Comparison of ENCODE assay signal across 25 cellular contexts in genomic region chr7:121195010-121195409, GRCh38.
DNase-seq lines count a peak whose midpoint lies in the region; ATAC-seq, FAIRE-seq and TF ChIP-seq lines count a peak whose summit lies in the region.
"Had no signal": no experiment of that assay in that cellular context is flagged by ENCODE, and none has a peak within 500 bp of the region (broad histone marks: within the 10 kb centered on the region; RNA-seq: fewer than 3 reads in every experiment).

No MANE protein-coding gene starts in this region.

- H3F3A ChIP-seq in OCI-LY1 (ENCODE audit: insufficient read depth, low read length) = no peaks in the 10 kb centered on the region

- no peaks in the 10 kb centered on the region for H3K79me2 ChIP-seq in OCI-LY1 (ENCODE audit: insufficient read depth, low read length)
- peaks cover 75% of the 10 kb centered on the region for H3K79me2 ChIP-seq in K562 (ENCODE audit: control insufficient read depth, insufficient read depth, low read length)

- no peaks in the 10 kb centered on the region for H4K20me1 ChIP-seq in OCI-LY1 (ENCODE audit: insufficient read depth, low read length)
- H4K20me1 ChIP-seq in K562 (replicated peaks; ENCODE audit: control insufficient read depth, insufficient read depth, low read length) = no peaks in the 10 kb centered on the region

- no peak for ATAC-seq in K562
- ATAC-seq: A549; CD8-positive, alpha-beta T cell had no signal

- H3K36me3 ChIP-seq in OCI-LY1 (ENCODE audit: insufficient read depth, low read length) = no peaks in the 10 kb centered on the region; the same call in 1 of the 2 replicates
- peaks cover 79% of the 10 kb centered on the region for H3K36me3 ChIP-seq in K562 (ENCODE audit: control insufficient read depth, insufficient read depth, low read length)
- H3K36me3 ChIP-seq in small intestine (ENCODE audit: control insufficient read depth in 2 of 2, insufficient read depth in 2 of 2, low read length in 2 of 2) = no peaks in the 10 kb centered on the region
- no peaks in the 10 kb centered on the region for H3K36me3 ChIP-seq in CD8-positive, alpha-beta memory T cell (ENCODE audit: insufficient read depth, low read length)
- H3K36me3 ChIP-seq: BE2C, HAP-1 had no signal

- H3K4me3 ChIP-seq in OCI-LY1 (ENCODE audit: low read depth, low read length, poor library complexity, severe bottlenecking) (no peak overlapping the region), K562 (no peak overlapping the region), small intestine (ENCODE audit: low read depth in 1 of 2, low read length in 2 of 2) (no peak overlapping the region)
- no peak overlapping the region for H3K4me3 ChIP-seq in CD8-positive, alpha-beta memory T cell (ENCODE audit: low read length)
- H3K4me3 ChIP-seq: A549, HAP-1 had no signal

- H3K4me1 Mint-ChIP-seq in CD8-positive, alpha-beta memory T cell = peaks cover 0 to 2% (median 0%) of the 10 kb centered on the region in 3 donors
- H3K4me1 Mint-ChIP-seq: CD4-positive, CD25-positive, alpha-beta regulatory T cell had no signal

- H3K9me2 ChIP-seq in OCI-LY1 (ENCODE audit: low read depth, low read length) = no peaks in the 10 kb centered on the region

- intact Hi-C loops in K562 (cut with micrococcal nuclease) = no loop called here

- peaks cover 36% of the 10 kb centered on the region for H3K4me1 ChIP-seq in OCI-LY1 (ENCODE audit: insufficient read depth, low read length, severe bottlenecking)
- no peaks in the 10 kb centered on the region for H3K4me1 ChIP-seq in K562 (replicated peaks in 1 of 2; ENCODE audit: control insufficient read depth in 2 of 2, insufficient read depth in 2 of 2, low read length in 2 of 2)
- H3K4me1 ChIP-seq in small intestine (ENCODE audit: control insufficient read depth in 2 of 2, insufficient read depth in 1 of 2, low read depth in 1 of 2, low read length in 1 of 2) = no peaks in the 10 kb centered on the region
- H3K4me1 ChIP-seq in CD8-positive, alpha-beta memory T cell (ENCODE audit: insufficient read depth, low read length) = no peaks in the 10 kb centered on the region
- H3K4me1 ChIP-seq: A549, BE2C, HAP-1 had no signal

- no peak for TF ChIP-seq EP300 in K562 (IDR thresholded peaks at IDR 0.05; ENCODE audit: low read length)

- H3K9me3 ChIP-seq in OCI-LY1 (ENCODE audit: low read length) (no peaks in the 10 kb centered on the region), K562 (replicated peaks; ENCODE audit: control insufficient read depth, insufficient read depth, low read depth, low read length) (no peaks in the 10 kb centered on the region), small intestine (ENCODE audit: control insufficient read depth, low read depth) (no peaks in the 10 kb centered on the region)
- no peaks in the 10 kb centered on the region for H3K9me3 ChIP-seq in CD8-positive, alpha-beta memory T cell (ENCODE audit: low read length)
- H3K9me3 ChIP-seq: A549, BE2C, HAP-1 had no signal

- in situ Hi-C loops in K562 (cut with MboI) = no loop called here

- POLR2A ChIA-PET in K562 (lab: Yijun Ruan, JAX) = interaction anchor here (0.7 to 1.2 kb wide), 3 partner anchors 13 to 18 kb away, joined by 3 read pairs; no protein-coding TSS in a partner anchor
- POLR2A ChIA-PET in CD8-positive, alpha-beta memory T cell (lab: Charles Lee) = no interaction called here

- H3K9me1 ChIP-seq in K562 (ENCODE audit: control insufficient read depth, insufficient read depth, low read length) = no peaks in the 10 kb centered on the region

- H3K4me2 ChIP-seq in OCI-LY1 (ENCODE audit: low read length) (no peak overlapping the region), K562 (ENCODE audit: insufficient read depth, low read length) (no peak overlapping the region)
- H3K4me2 ChIP-seq: A549 had no signal

- no peak for TF ChIP-seq RAD21 in K562 (CRISPR knock-in tag; conservative IDR thresholded peaks at IDR 0.05 in 1 of 2, IDR thresholded peaks at IDR 0.05 in 1 of 2)

- peak; percentile 48 for FAIRE-seq in A204.1 (lab: Jason Lieb, UNC)
- no peak for FAIRE-seq in K562 (lab: Jason Lieb, UNC)
- FAIRE-seq in small intestine (lab: Jason Lieb, UNC) = peak; percentile 23
- FAIRE-seq: A549, D721Med, GM12891, GM18507, H54 had no signal

- H3K9ac ChIP-seq in OCI-LY1 (ENCODE audit: low read length) (no peak overlapping the region), K562 (ENCODE audit: insufficient read depth in 1 of 2, low read depth in 2 of 2, low read length in 2 of 2) (no peak overlapping the region)

- no peak for TF ChIP-seq POLR2A in K562 (conservative IDR thresholded peaks at IDR 0.05)

- no peaks in the 10 kb centered on the region for H3K27me3 ChIP-seq in OCI-LY1 (ENCODE audit: insufficient read depth, low read length)
- no peaks in the 10 kb centered on the region for H3K27me3 ChIP-seq in K562 (ENCODE audit: control insufficient read depth in 2 of 2, insufficient read depth in 2 of 2, low read length in 2 of 2)
- H3K27me3 ChIP-seq in small intestine (ENCODE audit: control insufficient read depth in 2 of 2, insufficient read depth in 2 of 2, low read length in 2 of 2) = no peaks in the 10 kb centered on the region
- H3K27me3 ChIP-seq in CD8-positive, alpha-beta memory T cell (ENCODE audit: insufficient read depth, low read length, poor library complexity, severe bottlenecking) = no peaks in the 10 kb centered on the region

- H2AFZ ChIP-seq in OCI-LY1 (ENCODE audit: low read length) = no peak overlapping the region
- no peak overlapping the region for H2AFZ ChIP-seq in K562 (ENCODE audit: low read depth, low read length)

- no peak overlapping the region for H3K27ac Mint-ChIP-seq in CD8-positive, alpha-beta memory T cell
- H3K27ac Mint-ChIP-seq: CD4-positive, CD25-positive, alpha-beta regulatory T cell; CD8-positive, alpha-beta T cell had no signal

- no peak for TF ChIP-seq CTCF in OCI-LY1 (IDR thresholded peaks at IDR 0.05; ENCODE audit: low read length)
- TF ChIP-seq CTCF in K562 (IDR thresholded peaks at IDR 0.05 in 2 of 3, conservative IDR thresholded peaks at IDR 0.05 in 1 of 3; ENCODE audit: insufficient read depth in 2 of 3, low read depth in 1 of 3, low read length in 3 of 3) = no peak

- no peaks in the 10 kb centered on the region for H3K9me3 Mint-ChIP-seq in CD8-positive, alpha-beta memory T cell
- H3K9me3 Mint-ChIP-seq: CD4-positive, CD25-positive, alpha-beta regulatory T cell; CD8-positive, alpha-beta T cell had no signal

- no TSS peak for BruUV-seq in K562 (replicated peaks; lab: Mats Ljungman, UMichigan)

- H3K27me3 Mint-ChIP-seq in CD8-positive, alpha-beta memory T cell = peaks cover 8 to 13% of the 10 kb centered on the region in 2 donors
- H3K27me3 Mint-ChIP-seq: CD4-positive, CD25-positive, alpha-beta regulatory T cell had no signal

- CTCF ChIA-PET in K562 (lab: Yijun Ruan, JAX; ENCODE audit: low intra/inter-chr PET ratio) = no interaction called here
- CTCF ChIA-PET in CD8-positive, alpha-beta memory T cell (lab: Charles Lee) = no interaction called here

- H3K27ac ChIP-seq in OCI-LY1 (ENCODE audit: low read depth, low read length, poor library complexity, severe bottlenecking) (peak overlapping the region; percentile 17), K562 (ENCODE audit: extremely low read depth, low read depth, low read length) (no peak overlapping the region), small intestine (ENCODE audit: low read depth in 1 of 2, low read length in 1 of 2) (no peak overlapping the region)
- no peak overlapping the region for H3K27ac ChIP-seq in CD8-positive, alpha-beta memory T cell (ENCODE audit: low read depth, low read length)
- H3K27ac ChIP-seq: 22Rv1, A549, C4-2B had no signal

- H3K36me3 Mint-ChIP-seq in CD8-positive, alpha-beta memory T cell = no peaks in the 10 kb centered on the region
- H3K36me3 Mint-ChIP-seq: CD4-positive, CD25-positive, alpha-beta regulatory T cell; CD8-positive, alpha-beta T cell had no signal

- DNase-seq in K562 (ENCODE audit: extremely low read depth in 1 of 4, low spot score in 3 of 4) (no peak), small intestine (no peak), HCEC 1CT (no peak)
- no peak for DNase-seq in stimulated activated CD8-positive, alpha-beta memory T cell treated with anti-CD3 and anti-CD28 coated beads, Interleukin-4, amount 100 ng/mL, for 48 hours
- DNase-seq in CD8-positive, alpha-beta memory T cell = no peak
- DNase-seq: ACHN; AML-193; BE2C; CD4-positive, CD25-positive, alpha-beta regulatory T cell; CD8-positive, alpha-beta T cell; DMS 273 treated with DMSO at 0.1 percent for 48 hours; DMS53; DMS79 treated with DMSO at 0.1 percent for 48 hours; GF-D8; GOT3 had no signal

- no peak overlapping the region for H3K4me3 Mint-ChIP-seq in CD8-positive, alpha-beta memory T cell
- H3K4me3 Mint-ChIP-seq: CD4-positive, CD25-positive, alpha-beta regulatory T cell; CD8-positive, alpha-beta T cell had no signal

TF ChIP-seq in K562, 482 proteins besides CTCF, POLR2A, EP300 and RAD21 (continues in another document):
- TF ChIP-seq JUND (IDR thresholded peaks at IDR 0.05; ENCODE audit: borderline replicate concordance, low read depth, low read length) (no peak), JUND (tag; IDR thresholded peaks at IDR 0.05; ENCODE audit: borderline replicate concordance, low read depth, low read length) (no peak), KLF13 (tag; IDR thresholded peaks at IDR 0.05; ENCODE audit: borderline replicate concordance, low read depth) (no peak), ATF3 (IDR thresholded peaks at IDR 0.05) (peak; percentile 84), ATF3 (CRISPR knock-in tag; conservative IDR thresholded peaks at IDR 0.05) (no peak), CEBPB (tag; IDR thresholded peaks at IDR 0.05) (peak; percentile 50; the same call in 1 of the 2 replicates), IRF9 (tag; IDR thresholded peaks at IDR 0.05) (no peak), HDAC8 (tag; IDR thresholded peaks at IDR 0.05) (no peak), BRCA1 (IDR thresholded peaks at IDR 0.05) (no peak), BRCA1 (CRISPR knock-in tag; IDR thresholded peaks at IDR 0.05) (no peak), CEBPG (CRISPR knock-in tag; IDR thresholded peaks at IDR 0.05) (no peak), CEBPG (tag; conservative IDR thresholded peaks at IDR 0.05 in 1 of 2, IDR thresholded peaks at IDR 0.05 in 1 of 2) (peak; percentile 73 to 84)
